In genomic region chr16:15887283-15887682, GRCh38 we compare ENCODE assay signal across 9 cellular contexts. TPM values are rescaled to one million over a fixed set of nuclear protein-coding genes. Genes with fewer than 3 reads are reported as not detected.
A peak's percentile ranks its signal among the peaks of the same experiment; 100 is the strongest.
DNase-seq lines count a peak whose midpoint lies in the region; ATAC-seq and TF ChIP-seq lines count a peak whose summit lies in the region.
"Had no signal": no experiment of that assay in that cellular context is flagged by ENCODE, and none has a peak within 500 bp of the region (broad histone marks: within the 10 kb centered on the region; RNA-seq: fewer than 3 reads in every experiment).

No MANE protein-coding gene starts in this region.

- peak overlapping the region; percentile 82 for H3K4me3 Mint-ChIP-seq in Calu3 (ENCODE audit: low read depth, unreplicated experiment)

- peaks cover 28% of the 10 kb centered on the region for H3K36me3 Mint-ChIP-seq in Calu3 (ENCODE audit: insufficient read depth, unreplicated experiment)

- no TSS peak for BruUV-seq in Calu3 (replicated peaks; lab: Mats Ljungman, UMichigan)
- no TSS peak for BruUV-seq in PC-3 (replicated peaks; lab: Mats Ljungman, UMichigan)

- H3K27ac ChIP-seq in PC-3 (ENCODE audit: low read length) = no peak overlapping the region
- H3K27ac ChIP-seq in epithelial cell of prostate = peak overlapping the region; percentile 66

- POLR2A ChIA-PET in PC-3 (lab: Charles Lee; ENCODE audit: unreplicated experiment) = no interaction called here

- H3K27me3 ChIP-seq in PC-3 (ENCODE audit: low read length) = no peaks in the 10 kb centered on the region

- peak overlapping the region; percentile 98 for H3K9ac ChIP-seq in PC-3 (ENCODE audit: low read length)

- H3F3A ChIP-seq in PC-3 (ENCODE audit: low read length, unreplicated experiment) = no peaks in the 10 kb centered on the region

- H3K27ac Mint-ChIP-seq in Calu3 (ENCODE audit: unreplicated experiment) = no peak overlapping the region

- H3K9me3 Mint-ChIP-seq in Calu3 (ENCODE audit: low read depth, unreplicated experiment) = no peaks in the 10 kb centered on the region

- peaks cover 56% of the 10 kb centered on the region for H3K79me2 ChIP-seq in PC-3 (ENCODE audit: low read length)

- H3K9me2 ChIP-seq in PC-3 (replicated peaks; ENCODE audit: low read length) = no peaks in the 10 kb centered on the region

- intact Hi-C loops in Calu3 (cut with micrococcal nuclease; ENCODE audit: unreplicated experiment) = loop anchor here (5.0 to 10.0 kb wide), 4 partner anchors 45 to 138 kb away; partner anchors contain the start of gene ABCC1
- intact Hi-C loops in PC-3 (cut with micrococcal nuclease) = no loop called here
- intact Hi-C loops in posterior vena cava (cut with DNase I) = loop anchor here in 1 of 2 donors (10.0 kb wide), 1 partner anchor 128 kb away; no protein-coding TSS in a partner anchor

- peak overlapping the region; percentile 95 for H3K4me3 ChIP-seq in PC-3 (ENCODE audit: low read length)

- TF ChIP-seq CTCF in Calu3 (IDR thresholded peaks at IDR 0.05; ENCODE audit: unreplicated experiment) (no peak), PC-3 (conservative IDR thresholded peaks at IDR 0.05; ENCODE audit: low read depth, low read length) (no peak)

- peaks cover 11% of the 10 kb centered on the region for H3K4me1 ChIP-seq in PC-3 (ENCODE audit: insufficient read depth, low read length)

- H3K9me3 ChIP-seq in PC-3 (ENCODE audit: low read length) = no peaks in the 10 kb centered on the region

- no peak for DNase-seq in Calu3
- DNase-seq in PC-3 = no peak
- no peak for DNase-seq in epithelial cell of prostate (ENCODE audit: low read depth, low spot score)
- peak; percentile 1 for DNase-seq in posterior vena cava (ENCODE audit: low spot score)
- DNase-seq in NCI-H446 (lab: John Stamatoyannopoulos, UW) = no peak

- H2AFZ ChIP-seq in PC-3 (ENCODE audit: low read length) = no peak overlapping the region

- no peaks in the 10 kb centered on the region for H3K27me3 Mint-ChIP-seq in Calu3 (ENCODE audit: unreplicated experiment)

- H3K36me3 ChIP-seq in PC-3 (ENCODE audit: low read depth, low read length) = peaks cover 10% of the 10 kb centered on the region; the same call in 1 of the 2 replicates

- peaks cover 21% of the 10 kb centered on the region for H3K4me1 Mint-ChIP-seq in Calu3 (ENCODE audit: low read depth, unreplicated experiment)

- H4K20me1 ChIP-seq in PC-3 (ENCODE audit: low read length) = no peaks in the 10 kb centered on the region

- CTCF ChIA-PET in Calu3 (lab: Charles Lee) (interaction anchor here (1.6 kb wide), 1 partner anchor 12 kb away, joined by 6 read pairs; no protein-coding TSS in a partner anchor), PC-3 (lab: Charles Lee) (no interaction called here)

- ATAC-seq in PC-3 (no peak), HG03521 (IDR thresholded peaks at IDR 0.05; ENCODE audit: unreplicated experiment) (no peak), GM18907 (IDR thresholded peaks at IDR 0.05; ENCODE audit: unreplicated experiment) (no peak), GM21515 (IDR thresholded peaks at IDR 0.05; ENCODE audit: unreplicated experiment) (no peak)

- peak overlapping the region; percentile 93 for H3K4me2 ChIP-seq in PC-3 (ENCODE audit: low read length)

RNA-seq across cellular contexts. Expression of gene CEP20, which starts 1.1 kb away (rescaled TPM):
- total RNA-seq in Calu3 (2022) (44.0 and 52.4 TPM in 2 replicates), PC-3 (2014; rRNA removed) (25.9 and 37.0 TPM in 2 replicates), posterior vena cava (10 to 100 TPM; 25.7 to 25.8 TPM)

RNA-seq across cellular contexts. Expression of gene MYH11, which starts 30.5 kb away (rescaled TPM):
- total RNA-seq in Calu3 (2022) (0.05 TPM in 1 of 2 replicates, not detected in the other), PC-3 (2014; rRNA removed) (not detected in 2 replicates), posterior vena cava (1,000 to 10,000 TPM; 1,932 to 2,544 TPM)
- total RNA-seq: M059J had no signal

Comparison
In these comparisons a context has a peak if more than half of its experiments do, and no peak if none do; other contexts are left out.
1. RNA of gene MYH11, which starts 30.5 kb away (total RNA-seq): 1,932 to 2,544 TPM in posterior vena cava; 0.05 TPM in Calu3 and not detected in PC-3; every median in the first group is over 1,000 times any median in the second.